Comparison of ENCODE assay signal across 1 cellular context in genomic region chr17:40794466-40794865, GRCh38.
TF ChIP-seq lines count a peak whose summit lies in the region.

No MANE protein-coding gene starts in this region.

TF ChIP-seq in GM12878, 131 proteins besides CTCF, POLR2A, EP300 and RAD21:
- TF ChIP-seq NRF1 (conservative IDR thresholded peaks at IDR 0.05; ENCODE audit: low read depth, low read length) (no peak), JUNB (IDR thresholded peaks at IDR 0.05) (0 out of 2 replicates have a peak, but pooled peaks have one; percentile 17), MTA2 (IDR thresholded peaks at IDR 0.05; ENCODE audit: low read depth) (peak; percentile 85)
